Comparison of ENCODE assay signal across 27 cellular contexts in the genomic region with DNA sequence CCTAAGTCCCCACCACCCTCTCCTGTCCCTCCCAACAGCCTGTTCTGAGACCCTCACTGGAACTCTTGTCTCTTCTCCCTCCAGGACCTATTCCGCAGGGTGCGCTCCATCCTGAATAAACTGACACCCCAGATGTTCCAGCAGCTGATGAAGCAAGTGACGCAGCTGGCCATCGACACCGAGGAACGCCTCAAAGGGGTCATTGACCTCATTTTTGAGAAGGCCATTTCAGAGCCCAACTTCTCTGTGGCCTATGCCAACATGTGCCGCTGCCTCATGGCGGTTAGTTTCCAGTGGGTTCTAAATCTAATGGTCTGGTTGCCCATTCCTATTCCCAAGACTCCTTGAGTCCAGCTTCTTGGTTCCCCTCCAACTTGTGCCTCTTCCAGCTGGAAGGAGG. TPM values are rescaled to one million over a fixed set of nuclear protein-coding genes. Genes with fewer than 3 reads are reported as not detected.
A peak's percentile ranks its signal among the peaks of the same experiment; 100 is the strongest.
DNase-seq lines count a peak whose midpoint lies in the region; ATAC-seq and TF ChIP-seq lines count a peak whose summit lies in the region.
"Had no signal": no experiment of that assay in that cellular context is flagged by ENCODE, and none has a peak within 500 bp of the region (broad histone marks: within the 10 kb centered on the region; RNA-seq: fewer than 3 reads in every experiment).

No MANE protein-coding gene starts in this region.

- no peaks in the 10 kb centered on the region for H3K9me3 Mint-ChIP-seq in activated CD8-positive, alpha-beta T cell treated with anti-CD3 and anti-CD28 coated beads for 36 hours
- H3K9me3 Mint-ChIP-seq in activated CD8-positive, alpha-beta T cell treated with anti-CD3 and anti-CD28 coated beads, Interleukin-2, amount 10 ng/mL, durations not matched to agents 7 days and 5 days (ENCODE audit: insufficient read depth): no peaks in the 10 kb centered on the region
- no peaks in the 10 kb centered on the region for H3K9me3 Mint-ChIP-seq in HFFc6
- peaks cover 8% of the 10 kb centered on the region for H3K9me3 Mint-ChIP-seq in glutamatergic neuron (ENCODE audit: unreplicated experiment)
- H3K9me3 Mint-ChIP-seq: activated T-cell treated with anti-CD3 and anti-CD28 coated beads, Interleukin-2, amount 50 U/mL, for 4 hours; nephron; stimulated activated naive CD8-positive, alpha-beta T cell treated with anti-CD3 and anti-CD28 coated beads, Interleukin-15, amount 100 ng/mL, for 72 hours had no signal

- no peaks in the 10 kb centered on the region for H3K27me3 ChIP-seq in gastrocnemius medialis
- H3K27me3 ChIP-seq: colonic mucosa, pancreas, right lobe of liver, transverse colon had no signal

- peaks cover 53% of the 10 kb centered on the region in 2 donors for H3K4me1 ChIP-seq in gastrocnemius medialis

- DNase-seq in activated CD8-positive, alpha-beta T cell treated with anti-CD3 and anti-CD28 coated beads for 36 hours: no peak
- DNase-seq in activated CD8-positive, alpha-beta T cell treated with anti-CD3 and anti-CD28 coated beads, Interleukin-2, amount 10 ng/mL, durations not matched to agents 7 days and 5 days: no peak
- DNase-seq in HFFc6 (no peak), glutamatergic neuron (no peak), gastrocnemius medialis (peak in 1 of 2 donors; percentile 84), A172 (ENCODE audit: low spot score) (no peak), NCI-H446 treated with DMSO at 0.1 percent for 48 hours (lab: John Stamatoyannopoulos, UW) (no peak), foreskin melanocyte (no peak)
- DNase-seq: 8988T; activated CD4-positive, alpha-beta T cell treated with anti-CD3 and anti-CD28 coated beads for 4 hours; activated T-cell treated with anti-CD3 and anti-CD28 coated beads, Interleukin-2, amount 50 U/mL, for 4 hours; amygdala; CD4-positive, alpha-beta memory T cell; colonic mucosa; effector memory CD4-positive, alpha-beta T cell; EL; GOT3; lower lobe of right lung; NCI-H446; right lobe of liver; stimulated activated naive CD8-positive, alpha-beta T cell treated with anti-CD3 and anti-CD28 coated beads, Interleukin-15, amount 100 ng/mL, for 72 hours; transverse colon had no signal

- TF ChIP-seq POLR2A in gastrocnemius medialis (IDR thresholded peaks at IDR 0.05): no peak

- CTCF ChIA-PET in activated CD8-positive, alpha-beta T cell treated with anti-CD3 and anti-CD28 coated beads for 36 hours (lab: Charles Lee): interaction anchor here (1.5 kb wide), 1 partner anchor 30 kb away, joined by 3 read pairs; no protein-coding TSS in a partner anchor
- CTCF ChIA-PET in activated CD8-positive, alpha-beta T cell treated with anti-CD3 and anti-CD28 coated beads, Interleukin-2, amount 10 ng/mL, durations not matched to agents 7 days and 5 days (lab: Charles Lee): no interaction called here

- no peak for ATAC-seq in activated CD8-positive, alpha-beta T cell treated with anti-CD3 and anti-CD28 coated beads for 36 hours
- no peak for ATAC-seq in activated CD8-positive, alpha-beta T cell treated with anti-CD3 and anti-CD28 coated beads, Interleukin-2, amount 10 ng/mL, durations not matched to agents 7 days and 5 days
- ATAC-seq in gastrocnemius medialis: peak; percentile 12 to 29
- ATAC-seq: activated T-cell treated with anti-CD3 and anti-CD28 coated beads, Interleukin-2, amount 50 U/mL, for 4 hours; esophagus mucosa; GM12878; lower lobe of right lung; pancreas; SK-N-SH treated with all-trans-retinoic acid at 6 μM for 48 hours; stimulated activated naive CD8-positive, alpha-beta T cell treated with anti-CD3 and anti-CD28 coated beads, Interleukin-15, amount 100 ng/mL, for 72 hours had no signal

- POLR2A ChIA-PET in activated CD8-positive, alpha-beta T cell treated with anti-CD3 and anti-CD28 coated beads for 36 hours (lab: Charles Lee): interaction anchor here (0.6 to 5.9 kb wide), 7 partner anchors 8 to 42 kb away, joined by 3 to 58 read pairs (median 4); no protein-coding TSS in a partner anchor
- POLR2A ChIA-PET in activated CD8-positive, alpha-beta T cell treated with anti-CD3 and anti-CD28 coated beads, Interleukin-2, amount 10 ng/mL, durations not matched to agents 7 days and 5 days (lab: Charles Lee): interaction anchor here (1.1 kb wide), 1 partner anchor 30 kb away, joined by 3 read pairs; no protein-coding TSS in a partner anchor

- peak overlapping the region in 2 of 4 donors; percentile 39 to 57 for H3K4me3 ChIP-seq in gastrocnemius medialis
- H3K4me3 ChIP-seq: colonic mucosa, GM12878, lower lobe of right lung, pancreas, right lobe of liver, transverse colon had no signal

- H3K27me3 Mint-ChIP-seq in activated CD8-positive, alpha-beta T cell treated with anti-CD3 and anti-CD28 coated beads for 36 hours: no peaks in the 10 kb centered on the region
- no peaks in the 10 kb centered on the region for H3K27me3 Mint-ChIP-seq in activated CD8-positive, alpha-beta T cell treated with anti-CD3 and anti-CD28 coated beads, Interleukin-2, amount 10 ng/mL, durations not matched to agents 7 days and 5 days (ENCODE audit: low read depth)
- H3K27me3 Mint-ChIP-seq in HFFc6 (ENCODE audit: insufficient read depth) (peaks cover 3% of the 10 kb centered on the region), glutamatergic neuron (ENCODE audit: unreplicated experiment) (peaks cover 9% of the 10 kb centered on the region)
- H3K27me3 Mint-ChIP-seq: CD4-positive, alpha-beta memory T cell; stimulated activated naive CD8-positive, alpha-beta T cell treated with anti-CD3 and anti-CD28 coated beads, Interleukin-15, amount 100 ng/mL, for 72 hours had no signal

- H3K4me1 Mint-ChIP-seq in activated CD8-positive, alpha-beta T cell treated with anti-CD3 and anti-CD28 coated beads for 36 hours (ENCODE audit: low read depth): peaks cover 32% of the 10 kb centered on the region
- peaks cover 10% of the 10 kb centered on the region for H3K4me1 Mint-ChIP-seq in activated CD8-positive, alpha-beta T cell treated with anti-CD3 and anti-CD28 coated beads, Interleukin-2, amount 10 ng/mL, durations not matched to agents 7 days and 5 days (ENCODE audit: low read depth)
- H3K4me1 Mint-ChIP-seq in HFFc6 (ENCODE audit: low read depth): peaks cover 47% of the 10 kb centered on the region
- H3K4me1 Mint-ChIP-seq in glutamatergic neuron (ENCODE audit: low read depth, unreplicated experiment): no peaks in the 10 kb centered on the region

- no peaks in the 10 kb centered on the region for H3K9me3 ChIP-seq in gastrocnemius medialis
- H3K9me3 ChIP-seq: colonic mucosa, lower lobe of right lung, pancreas, right lobe of liver, transverse colon had no signal

- peaks cover 86% of the 10 kb centered on the region for H3K36me3 Mint-ChIP-seq in activated CD8-positive, alpha-beta T cell treated with anti-CD3 and anti-CD28 coated beads for 36 hours (ENCODE audit: low read depth)
- peaks cover 87% of the 10 kb centered on the region for H3K36me3 Mint-ChIP-seq in activated CD8-positive, alpha-beta T cell treated with anti-CD3 and anti-CD28 coated beads, Interleukin-2, amount 10 ng/mL, durations not matched to agents 7 days and 5 days (ENCODE audit: low read depth)
- peaks cover 65% of the 10 kb centered on the region for H3K36me3 Mint-ChIP-seq in HFFc6 (ENCODE audit: low read depth)
- H3K36me3 Mint-ChIP-seq in glutamatergic neuron (ENCODE audit: unreplicated experiment): no peaks in the 10 kb centered on the region

- in situ Hi-C loops in gastrocnemius medialis (cut with MboI; ENCODE audit: low sequenced_read_pairs in 4 of 4): no loop called here

- TF ChIP-seq CTCF in activated CD8-positive, alpha-beta T cell treated with anti-CD3 and anti-CD28 coated beads for 36 hours (IDR thresholded peaks at IDR 0.05): no peak
- TF ChIP-seq CTCF in HFFc6 (IDR thresholded peaks at IDR 0.05) (no peak), glutamatergic neuron (IDR thresholded peaks at IDR 0.05; ENCODE audit: partially characterized antibody, unreplicated experiment) (no peak), gastrocnemius medialis (IDR thresholded peaks at IDR 0.05 in 4 of 5, conservative IDR thresholded peaks at IDR 0.05 in 1 of 5) (no peak)

- intact Hi-C loops in activated CD8-positive, alpha-beta T cell treated with anti-CD3 and anti-CD28 coated beads for 36 hours (cut with micrococcal nuclease): no loop called here
- intact Hi-C loops in gastrocnemius medialis (cut with DNase I; ENCODE audit: low total_unique reads): no loop called here

- peak overlapping the region; percentile 92 to 100 (median 98) for H3K27ac ChIP-seq in gastrocnemius medialis
- H3K27ac ChIP-seq: colonic mucosa, lower lobe of right lung, pancreas had no signal

- H3K27ac Mint-ChIP-seq in activated CD8-positive, alpha-beta T cell treated with anti-CD3 and anti-CD28 coated beads for 36 hours: peak overlapping the region; percentile 14
- H3K27ac Mint-ChIP-seq in activated CD8-positive, alpha-beta T cell treated with anti-CD3 and anti-CD28 coated beads, Interleukin-2, amount 10 ng/mL, durations not matched to agents 7 days and 5 days: no peak overlapping the region
- H3K27ac Mint-ChIP-seq in HFFc6 (peak overlapping the region; percentile 29; the same call in 1 of the 2 replicates), glutamatergic neuron (ENCODE audit: unreplicated experiment) (peak overlapping the region; percentile 53)
- H3K27ac Mint-ChIP-seq: nephron had no signal

- peaks cover 12 to 83% of the 10 kb centered on the region in 2 donors for H3K36me3 ChIP-seq in gastrocnemius medialis

- H3K4me3 Mint-ChIP-seq in activated CD8-positive, alpha-beta T cell treated with anti-CD3 and anti-CD28 coated beads for 36 hours: no peak overlapping the region
- no peak overlapping the region for H3K4me3 Mint-ChIP-seq in activated CD8-positive, alpha-beta T cell treated with anti-CD3 and anti-CD28 coated beads, Interleukin-2, amount 10 ng/mL, durations not matched to agents 7 days and 5 days
- H3K4me3 Mint-ChIP-seq in HFFc6: no peak overlapping the region
- no peak overlapping the region for H3K4me3 Mint-ChIP-seq in glutamatergic neuron (ENCODE audit: unreplicated experiment)
- H3K4me3 Mint-ChIP-seq: activated T-cell treated with anti-CD3 and anti-CD28 coated beads, Interleukin-2, amount 50 U/mL, for 4 hours; CD4-positive, alpha-beta memory T cell; nephron; stimulated activated naive CD8-positive, alpha-beta T cell treated with anti-CD3 and anti-CD28 coated beads, Interleukin-15, amount 100 ng/mL, for 72 hours had no signal

RNA-seq across cellular contexts. Expression of gene EIF4G1, which starts 9.3 kb away (rescaled TPM):
- total RNA-seq in activated CD8-positive, alpha-beta T cell treated with anti-CD3 and anti-CD28 coated beads for 36 hours: 100 to 1,000 TPM; 429 to 437 TPM
- 100 to 1,000 TPM; 339 to 348 TPM for total RNA-seq in activated CD8-positive, alpha-beta T cell treated with anti-CD3 and anti-CD28 coated beads, Interleukin-2, amount 10 ng/mL, durations not matched to agents 7 days and 5 days
- 100 to 1,000 TPM; 522 to 605 (median 559) TPM for total RNA-seq in HFFc6 (2021; fragmentation: NEBNext Ultra II Directional; extraction: Animal tissue kit (Norgen Biotek cat#: 25700))
- 346 TPM for total RNA-seq in glutamatergic neuron (ENCODE audit: unreplicated experiment)
- total RNA-seq in gastrocnemius medialis: 100 to 1,000 TPM; 474 to 863 (median 735) TPM
- total RNA-seq in A172 (2014; rRNA removed; shearing (Covaris generic)): 422 and 446 TPM in 2 replicates

RNA-seq across cellular contexts. Expression of gene FAM131A, which starts 13.7 kb away (rescaled TPM):
- total RNA-seq in activated CD8-positive, alpha-beta T cell treated with anti-CD3 and anti-CD28 coated beads for 36 hours: 1 to 10 TPM; 4.0 to 5.5 TPM
- 1 to 10 TPM; 3.1 to 3.2 TPM for total RNA-seq in activated CD8-positive, alpha-beta T cell treated with anti-CD3 and anti-CD28 coated beads, Interleukin-2, amount 10 ng/mL, durations not matched to agents 7 days and 5 days
- 10 to 100 TPM; 11.2 to 13.6 (median 11.9) TPM for total RNA-seq in HFFc6 (2021; fragmentation: NEBNext Ultra II Directional; extraction: Animal tissue kit (Norgen Biotek cat#: 25700))
- total RNA-seq in glutamatergic neuron (ENCODE audit: unreplicated experiment) (51.4 TPM), gastrocnemius medialis (10 to 100 TPM; 14.7 to 27.1 (median 18.8) TPM)
- total RNA-seq in A172 (2014; rRNA removed; shearing (Covaris generic)): 0.62 and 0.65 TPM in 2 replicates

RNA-seq across cellular contexts. Expression of gene PSMD2, which starts 24.7 kb away (rescaled TPM):
- 100 to 1,000 TPM; 220 to 221 TPM for total RNA-seq in activated CD8-positive, alpha-beta T cell treated with anti-CD3 and anti-CD28 coated beads for 36 hours
- 100 to 1,000 TPM; 207 to 209 TPM for total RNA-seq in activated CD8-positive, alpha-beta T cell treated with anti-CD3 and anti-CD28 coated beads, Interleukin-2, amount 10 ng/mL, durations not matched to agents 7 days and 5 days
- total RNA-seq in HFFc6 (2021; fragmentation: NEBNext Ultra II Directional; extraction: Animal tissue kit (Norgen Biotek cat#: 25700)): 100 to 1,000 TPM; 620 to 777 (median 730) TPM
- total RNA-seq in glutamatergic neuron (ENCODE audit: unreplicated experiment): 338 TPM
- total RNA-seq in gastrocnemius medialis: 100 to 1,000 TPM; 560 to 831 (median 720) TPM
- total RNA-seq in A172 (2014; rRNA removed; shearing (Covaris generic)): 633 and 926 TPM in 2 replicates

RNA-seq across cellular contexts. Expression of gene CLCN2, which starts 37.7 kb away (rescaled TPM):
- total RNA-seq in activated CD8-positive, alpha-beta T cell treated with anti-CD3 and anti-CD28 coated beads for 36 hours: 1 to 10 TPM; 4.0 to 4.2 TPM
- 1 to 10 TPM; 4.7 to 4.8 TPM for total RNA-seq in activated CD8-positive, alpha-beta T cell treated with anti-CD3 and anti-CD28 coated beads, Interleukin-2, amount 10 ng/mL, durations not matched to agents 7 days and 5 days
- 1 to 10 TPM; 3.4 to 5.1 (median 4.2) TPM for total RNA-seq in HFFc6 (2021; fragmentation: NEBNext Ultra II Directional; extraction: Animal tissue kit (Norgen Biotek cat#: 25700))
- total RNA-seq in glutamatergic neuron (ENCODE audit: unreplicated experiment) (17.8 TPM), gastrocnemius medialis (1 to 10 TPM in 2 of 4 donors, under 1 TPM in 2; 0.62 to 1.2 (median 0.92) TPM)
- 3.0 and 8.8 TPM in 2 replicates for total RNA-seq in A172 (2014; rRNA removed; shearing (Covaris generic))

RNA-seq across cellular contexts. Expression of gene POLR2H, which starts 37.8 kb away (rescaled TPM):
- 100 to 1,000 TPM; 166 to 169 TPM for total RNA-seq in activated CD8-positive, alpha-beta T cell treated with anti-CD3 and anti-CD28 coated beads for 36 hours
- 100 to 1,000 TPM; 101 to 103 TPM for total RNA-seq in activated CD8-positive, alpha-beta T cell treated with anti-CD3 and anti-CD28 coated beads, Interleukin-2, amount 10 ng/mL, durations not matched to agents 7 days and 5 days
- 10 to 100 TPM; 45.4 to 68.6 (median 50.1) TPM for total RNA-seq in HFFc6 (2021; fragmentation: NEBNext Ultra II Directional; extraction: Animal tissue kit (Norgen Biotek cat#: 25700))
- 48.1 TPM for total RNA-seq in glutamatergic neuron (ENCODE audit: unreplicated experiment)
- 10 to 100 TPM; 45.5 to 87.7 (median 53.0) TPM for total RNA-seq in gastrocnemius medialis
- 182 and 190 TPM in 2 replicates for total RNA-seq in A172 (2014; rRNA removed; shearing (Covaris generic))

Comparison
In these comparisons a context has a peak if more than half of its experiments do, and no peak if none do; other contexts are left out.
1. ATAC-seq: peak in gastrocnemius medialis (2 of 2); none in activated CD8-positive, alpha-beta T cell treated with anti-CD3 and anti-CD28 coated beads for 36 hours (single experiment) and activated CD8-positive, alpha-beta T cell treated with anti-CD3 and anti-CD28 coated beads, Interleukin-2, amount 10 ng/mL, durations not matched to agents 7 days and 5 days (single experiment).